ENCODE assay signal across 8 cellular contexts in the genomic region with DNA sequence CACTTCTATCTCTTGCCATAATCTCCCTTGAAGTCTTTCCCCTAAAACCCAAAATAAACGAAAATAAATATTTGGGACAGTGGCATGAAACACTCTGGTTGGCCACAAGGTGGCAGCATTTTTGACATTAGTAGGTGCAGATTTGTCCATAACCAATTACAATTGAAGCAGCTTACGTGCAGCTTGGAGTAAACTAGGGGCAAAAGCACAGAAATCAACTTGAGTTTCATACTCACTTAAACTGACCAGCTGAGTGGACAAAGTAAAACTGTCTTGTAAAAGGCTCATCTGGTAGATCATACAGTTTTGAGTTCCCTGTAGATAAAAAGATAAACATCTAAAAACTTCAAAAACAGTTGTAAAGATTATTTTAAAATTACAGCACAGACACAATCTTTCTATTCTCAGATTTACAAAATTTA. TPM values are rescaled to one million over a fixed set of nuclear protein-coding genes. Genes with fewer than 3 reads are reported as not detected.
DNase-seq lines count a peak whose midpoint lies in the region; ATAC-seq and TF ChIP-seq lines count a peak whose summit lies in the region.

No MANE protein-coding gene starts in this region.

- H2AFZ ChIP-seq in H9 (ENCODE audit: low read length): no peak overlapping the region

- H3K4ac ChIP-seq in H9 (ENCODE audit: low read depth, low read length): no peak overlapping the region

- H3K56ac ChIP-seq in H9 (ENCODE audit: insufficient read length, low read depth, low read length): no peak overlapping the region

- no peak overlapping the region for H3K4me2 ChIP-seq in H9 (ENCODE audit: insufficient read depth, insufficient read length, low read length)

- H3K79me2 ChIP-seq in H9 (ENCODE audit: insufficient read depth, low read length): no peaks in the 10 kb centered on the region

- no peak overlapping the region for H3K23ac ChIP-seq in H9 (ENCODE audit: insufficient read length, low read depth, low read length)

- CTCF ChIA-PET in activated CD4-positive, alpha-beta T cell treated with anti-CD3 and anti-CD28 coated beads, Interleukin-2, amount 10 ng/mL, durations not matched to agents 7 days and 5 days (lab: Charles Lee): interaction anchor here (1.1 to 1.5 kb wide), 3 partner anchors 15 to 373 kb away, joined by 3 to 7 read pairs (median 3); partner anchors contain the start of gene FAAP24

- no peak overlapping the region for H2BK5ac ChIP-seq in H9 (ENCODE audit: insufficient read length, low read length)

- H3K14ac ChIP-seq in H9 (ENCODE audit: insufficient read depth, low read length): no peak overlapping the region

- POLR2A ChIA-PET in activated CD4-positive, alpha-beta T cell treated with anti-CD3 and anti-CD28 coated beads, Interleukin-2, amount 10 ng/mL, durations not matched to agents 7 days and 5 days (lab: Charles Lee): interaction anchor here (0.6 kb wide), 1 partner anchor 276 kb away, joined by 3 read pairs; no protein-coding TSS in a partner anchor

- intact Hi-C loops in esophagus muscularis mucosa (cut with DNase I): no loop called here

- H3K27me3 Mint-ChIP-seq in H9 (ENCODE audit: low read depth) (no peaks in the 10 kb centered on the region), nephron progenitor cell (ENCODE audit: low read depth, poor library complexity) (peaks cover 3% of the 10 kb centered on the region)
- no peaks in the 10 kb centered on the region for H3K27me3 Mint-ChIP-seq in activated CD4-positive, alpha-beta T cell treated with anti-CD3 and anti-CD28 coated beads, Interleukin-2, amount 10 ng/mL, durations not matched to agents 7 days and 5 days

- no peaks in the 10 kb centered on the region for H3K23me2 ChIP-seq in H9 (ENCODE audit: insufficient read length, low read depth, low read length, poor library complexity, severe bottlenecking)

- H4K8ac ChIP-seq in H9 (replicated peaks; ENCODE audit: insufficient read length, low read depth, low read length): no peak overlapping the region

- TF ChIP-seq CTCF in H9 (conservative IDR thresholded peaks at IDR 0.05) (peak; percentile 82), esophagus muscularis mucosa (IDR thresholded peaks at IDR 0.05) (peak; percentile 73 to 83 (median 75)), nephron progenitor cell (IDR thresholded peaks at IDR 0.05) (peak; percentile 84)

- TF ChIP-seq EP300 in esophagus muscularis mucosa (IDR thresholded peaks at IDR 0.05): no peak

- H3K27me3 ChIP-seq in H9 (ENCODE audit: insufficient read depth, low read length) (no peaks in the 10 kb centered on the region), esophagus muscularis mucosa (no peaks in the 10 kb centered on the region)

- no peak overlapping the region for H4K91ac ChIP-seq in H9 (ENCODE audit: insufficient read length, low read depth, low read length)

- no peak overlapping the region for H3K4me3 ChIP-seq in esophagus muscularis mucosa

- no peak overlapping the region for H3K9ac ChIP-seq in H9 (ENCODE audit: extremely low read depth, insufficient read length, low read length)

- no CpG with 5 or more reads among the region's 2 CpGs for WGBS in H9 (ENCODE audit: extremely low coverage, insufficient read length, low lambda C conversion rate)
- WGBS in esophagus muscularis mucosa: 8% methylated on average over 2 of the region's 2 CpGs

- H3K4me1 ChIP-seq in H9 (ENCODE audit: insufficient read depth, low read length) (no peaks in the 10 kb centered on the region), esophagus muscularis mucosa (no peaks in the 10 kb centered on the region)

- ATAC-seq in HG03045 (IDR thresholded peaks at IDR 0.05; ENCODE audit: unreplicated experiment): no peak

- no peak overlapping the region; a peak in 1 of 5 replicates for H3K4me3 Mint-ChIP-seq in H9
- no peak overlapping the region for H3K4me3 Mint-ChIP-seq in activated CD4-positive, alpha-beta T cell treated with anti-CD3 and anti-CD28 coated beads, Interleukin-2, amount 10 ng/mL, durations not matched to agents 7 days and 5 days
- no peak overlapping the region for H3K4me3 Mint-ChIP-seq in nephron progenitor cell

- H3T11ph ChIP-seq in H9 (ENCODE audit: low read length): no peak overlapping the region

- H3K36me3 ChIP-seq in esophagus muscularis mucosa: peaks cover 71 to 98% (median 91%) of the 10 kb centered on the region in 4 donors

- peak; percentile 67 for DNase-seq in CD1c-positive myeloid dendritic cell (ENCODE audit: extremely low spot score)
- DNase-seq in H9: no peak
- DNase-seq in NCI-H526 (lab: John Stamatoyannopoulos, UW): peak; percentile 57 to 77
- peak; percentile 72 for DNase-seq in activated CD4-positive, alpha-beta T cell treated with anti-CD3 and anti-CD28 coated beads, Interleukin-2, amount 10 ng/mL, durations not matched to agents 7 days and 5 days
- no peak for DNase-seq in esophagus muscularis mucosa (ENCODE audit: extremely low spot score)
- DNase-seq in nephron progenitor cell: peak; percentile 44
- no peak for DNase-seq in mesenteric fat pad (ENCODE audit: low spot score)

- no peak overlapping the region for H3K27ac Mint-ChIP-seq in H9
- no peak overlapping the region for H3K27ac Mint-ChIP-seq in activated CD4-positive, alpha-beta T cell treated with anti-CD3 and anti-CD28 coated beads, Interleukin-2, amount 10 ng/mL, durations not matched to agents 7 days and 5 days
- H3K27ac Mint-ChIP-seq in nephron progenitor cell: no peak overlapping the region

- no peak for TF ChIP-seq POLR2A in esophagus muscularis mucosa (IDR thresholded peaks at IDR 0.05; ENCODE audit: low read depth)

- no peak overlapping the region for H2BK120ac ChIP-seq in H9 (ENCODE audit: low read depth, low read length, poor library complexity, severe bottlenecking)

- H3K27ac ChIP-seq in H9 (ENCODE audit: insufficient read length, low read depth, low read length) (no peak overlapping the region), esophagus muscularis mucosa (replicated peaks in 1 of 4) (no peak overlapping the region)

- H3K9me3 ChIP-seq in H9 (ENCODE audit: control insufficient read depth, low read depth, low read length): no peaks in the 10 kb centered on the region
- H3K9me3 ChIP-seq in esophagus muscularis mucosa: no peaks in the 10 kb centered on the region

- H2AK5ac ChIP-seq in H9 (ENCODE audit: insufficient read length, low read length): no peak overlapping the region

- H4K5ac ChIP-seq in H9 (ENCODE audit: insufficient read length, low read depth, low read length): no peak overlapping the region

- no peaks in the 10 kb centered on the region for H4K20me1 ChIP-seq in H9 (ENCODE audit: control insufficient read depth, insufficient read depth, insufficient read length)

- no peaks in the 10 kb centered on the region for H3K9me3 Mint-ChIP-seq in H9
- H3K9me3 Mint-ChIP-seq in activated CD4-positive, alpha-beta T cell treated with anti-CD3 and anti-CD28 coated beads, Interleukin-2, amount 10 ng/mL, durations not matched to agents 7 days and 5 days: no peaks in the 10 kb centered on the region
- no peaks in the 10 kb centered on the region for H3K9me3 Mint-ChIP-seq in nephron progenitor cell

- H2BK20ac ChIP-seq in H9 (ENCODE audit: low read depth, low read length, poor library complexity, severe bottlenecking): no peak overlapping the region

- H3K79me1 ChIP-seq in H9 (ENCODE audit: insufficient read depth, low read depth, low read length, poor library complexity, severe bottlenecking): no peaks in the 10 kb centered on the region

- no peak overlapping the region for H2BK12ac ChIP-seq in H9 (ENCODE audit: insufficient read length, low read depth, low read length)

- peaks cover 4% of the 10 kb centered on the region in 2 experiments for H3K4me1 Mint-ChIP-seq in H9
- peaks cover 7% of the 10 kb centered on the region for H3K4me1 Mint-ChIP-seq in activated CD4-positive, alpha-beta T cell treated with anti-CD3 and anti-CD28 coated beads, Interleukin-2, amount 10 ng/mL, durations not matched to agents 7 days and 5 days
- no peaks in the 10 kb centered on the region for H3K4me1 Mint-ChIP-seq in nephron progenitor cell

- H3K18ac ChIP-seq in H9 (ENCODE audit: insufficient read length, low read depth, low read length): no peak overlapping the region

- H3K36me3 Mint-ChIP-seq in H9 (ENCODE audit: insufficient read depth in 1 of 3, low read depth in 3 of 3): peaks cover 44 to 76% (median 70%) of the 10 kb centered on the region in 3 experiments; a peak in 6 of 7 replicates
- H3K36me3 Mint-ChIP-seq in activated CD4-positive, alpha-beta T cell treated with anti-CD3 and anti-CD28 coated beads, Interleukin-2, amount 10 ng/mL, durations not matched to agents 7 days and 5 days (ENCODE audit: low read depth): peaks cover 35% of the 10 kb centered on the region
- peaks cover 57% of the 10 kb centered on the region for H3K36me3 Mint-ChIP-seq in nephron progenitor cell (ENCODE audit: low read depth)

- no peak overlapping the region for H2BK15ac ChIP-seq in H9 (ENCODE audit: low read depth, low read length)

RNA-seq across cellular contexts. Expression of gene PDCD5, which starts 18.8 kb away (rescaled TPM):
- total RNA-seq in H9 (2021): 111 and 118 TPM in 2 replicates
- 100 to 1,000 TPM; 131 to 132 TPM for total RNA-seq in activated CD4-positive, alpha-beta T cell treated with anti-CD3 and anti-CD28 coated beads, Interleukin-2, amount 10 ng/mL, durations not matched to agents 7 days and 5 days
- 100 to 1,000 TPM in 3 of 4 donors, 10 to 100 TPM in 1; 98.8 to 132 (median 112) TPM for total RNA-seq in esophagus muscularis mucosa
- 84.5 TPM for total RNA-seq in mesenteric fat pad

Comparison
In these comparisons a context has a peak if more than half of its experiments do, and no peak if none do; other contexts are left out.
1. DNase-seq: peak in CD1c-positive myeloid dendritic cell (single experiment), NCI-H526 (2 of 2), activated CD4-positive, alpha-beta T cell treated with anti-CD3 and anti-CD28 coated beads, Interleukin-2, amount 10 ng/mL, durations not matched to agents 7 days and 5 days (single experiment) and nephron progenitor cell (single experiment); none in H9 (single experiment), esophagus muscularis mucosa (single experiment) and mesenteric fat pad (single experiment).
2. Peak in every context shown above with its lines, with median percentiles within 50 percentile points of each other: CTCF ChIP-seq.